ENCODE assay signal across 28 cellular contexts in genomic region chr1:192266645-192267044, GRCh38. TPM values are rescaled to one million over a fixed set of nuclear protein-coding genes. Genes with fewer than 3 reads are reported as not detected.
DNase-seq lines count a peak whose midpoint lies in the region; ATAC-seq, FAIRE-seq and TF ChIP-seq lines count a peak whose summit lies in the region.
"Had no signal": no experiment of that assay in that cellular context is flagged by ENCODE, and none has a peak within 500 bp of the region (broad histone marks: within the 10 kb centered on the region; RNA-seq: fewer than 3 reads in every experiment).

No MANE protein-coding gene starts in this region.

- H3K14ac ChIP-seq in IMR-90 (replicated peaks; ENCODE audit: low read depth, low read length) (peak overlapping the region; percentile 21; the same call in 1 of the 2 replicates), mesenchymal stem cell (ENCODE audit: low read length in 2 of 2) (no peak overlapping the region)

- no peaks in the 10 kb centered on the region for H3K79me2 ChIP-seq in K562 (ENCODE audit: control insufficient read depth, insufficient read depth, low read length)

- H3K27ac ChIP-seq in IMR-90 (ENCODE audit: insufficient read depth, low read length) (no peak overlapping the region), K562 (ENCODE audit: extremely low read depth, low read depth, low read length) (peak overlapping the region; percentile 40; the same call in 2 of the 3 replicates), mesenchymal stem cell (ENCODE audit: low read length, poor library complexity, severe bottlenecking) (no peak overlapping the region), upper lobe of right lung (no peak overlapping the region)
- H3K27ac ChIP-seq: BLaER1, Peyer's patch had no signal

- H4K8ac ChIP-seq in IMR-90 (ENCODE audit: low read depth in 2 of 2, low read length in 2 of 2) (peak overlapping the region in 1 of 2 experiments; percentile 4; a peak in 2 of 4 replicates), mesenchymal stem cell (ENCODE audit: low read length) (no peak overlapping the region)

- H3K27me3 ChIP-seq in IMR-90 (ENCODE audit: control insufficient read depth, insufficient read depth, low read length): no peaks in the 10 kb centered on the region
- no peaks in the 10 kb centered on the region for H3K27me3 ChIP-seq in K562 (ENCODE audit: control insufficient read depth in 2 of 2, insufficient read depth in 2 of 2, low read length in 2 of 2)
- no peaks in the 10 kb centered on the region for H3K27me3 ChIP-seq in mesenchymal stem cell (ENCODE audit: control insufficient read depth in 1 of 2, insufficient read depth in 1 of 2, low read length in 2 of 2)
- H3K27me3 ChIP-seq in upper lobe of right lung: no peaks in the 10 kb centered on the region
- H3K27me3 ChIP-seq: BLaER1, Peyer's patch had no signal

- H3K18ac ChIP-seq in IMR-90 (ENCODE audit: low read depth, low read length) (peak overlapping the region; percentile 47; the same call in 1 of the 2 replicates), mesenchymal stem cell (ENCODE audit: low read depth in 1 of 2, low read length in 2 of 2) (peak overlapping the region in 1 of 2 experiments; percentile 3)

- H3K4me1 Mint-ChIP-seq in activated CD4-positive, alpha-beta memory T cell treated with anti-CD3 and anti-CD28 coated beads for 36 hours (ENCODE audit: low read depth): no peaks in the 10 kb centered on the region
- H3K4me1 Mint-ChIP-seq: CD4-positive, CD25-positive, alpha-beta regulatory T cell had no signal

- TF ChIP-seq RAD21 in IMR-90 (IDR thresholded peaks at IDR 0.05; ENCODE audit: low read length) (no peak), K562 (CRISPR knock-in tag; conservative IDR thresholded peaks at IDR 0.05 in 1 of 2, IDR thresholded peaks at IDR 0.05 in 1 of 2) (no peak)

- WGBS in IMR-90 (ENCODE audit: extremely low coverage in 2 of 2, insufficient read length in 1 of 2), 2 experiments: 80% methylated on average over 1 of the region's 3 CpGs; no CpG with 5 or more reads in 1 of the 2 experiments
- 6% methylated on average over 3 of the region's 3 CpGs for WGBS in K562 (ENCODE audit: insufficient coverage, low coverage, missing lambda C conversion rate)
- 71% methylated on average over 3 of the region's 3 CpGs for WGBS in mesenchymal stem cell

- no peak for TF ChIP-seq EP300 in K562 (IDR thresholded peaks at IDR 0.05; ENCODE audit: low read length)

- no peaks in the 10 kb centered on the region; the same call in 1 of the 2 replicates for H3K9me1 ChIP-seq in IMR-90 (ENCODE audit: insufficient read depth, low read length)
- no peaks in the 10 kb centered on the region for H3K9me1 ChIP-seq in K562 (ENCODE audit: control insufficient read depth, insufficient read depth, low read length)

- TF ChIP-seq CTCF in IMR-90 (conservative IDR thresholded peaks at IDR 0.05; ENCODE audit: low read depth, low read length) (no peak), K562 (IDR thresholded peaks at IDR 0.05 in 2 of 3, conservative IDR thresholded peaks at IDR 0.05 in 1 of 3; ENCODE audit: insufficient read depth in 2 of 3, low read depth in 1 of 3, low read length in 3 of 3) (no peak), upper lobe of right lung (IDR thresholded peaks at IDR 0.05) (no peak)

- H2AFZ ChIP-seq in IMR-90 (replicated peaks; ENCODE audit: low read length, poor library complexity) (no peak overlapping the region), K562 (ENCODE audit: low read depth, low read length) (peak overlapping the region; percentile 56), mesenchymal stem cell (ENCODE audit: low read depth, low read length) (peak overlapping the region; percentile 42)

- dilution Hi-C loops in IMR-90 (cut with HindIII; ENCODE audit: low sequenced_read_pairs, unreplicated experiment): no loop called here

- H2BK20ac ChIP-seq in IMR-90 (ENCODE audit: low read depth, low read length): no peak overlapping the region; the same call in 1 of the 2 replicates

- H2BK5ac ChIP-seq in IMR-90 (ENCODE audit: low read depth, low read length, poor library complexity, severe bottlenecking) (no peak overlapping the region), mesenchymal stem cell (ENCODE audit: low read depth, low read length, poor library complexity, severe bottlenecking) (no peak overlapping the region)

- no peak overlapping the region for H2BK12ac ChIP-seq in mesenchymal stem cell (ENCODE audit: low read length in 2 of 2)

- POLR2A ChIA-PET in IMR-90 (lab: Charles Lee; ENCODE audit: unreplicated experiment) (no interaction called here), K562 (lab: Yijun Ruan, JAX) (no interaction called here)
- POLR2A ChIA-PET in activated CD4-positive, alpha-beta memory T cell treated with anti-CD3 and anti-CD28 coated beads for 36 hours (lab: Charles Lee): no interaction called here

- H4K20me1 ChIP-seq in IMR-90 (ENCODE audit: insufficient read depth, low read length) (no peaks in the 10 kb centered on the region), K562 (replicated peaks; ENCODE audit: control insufficient read depth, insufficient read depth, low read length) (no peaks in the 10 kb centered on the region)
- H4K20me1 ChIP-seq: BLaER1 had no signal

- intact Hi-C loops in IMR-90 (cut with micrococcal nuclease) (no loop called here), K562 (cut with micrococcal nuclease) (no loop called here), upper lobe of right lung (cut with DNase I) (no loop called here)
- intact Hi-C loops in activated CD4-positive, alpha-beta memory T cell treated with anti-CD3 and anti-CD28 coated beads for 36 hours (cut with micrococcal nuclease): no loop called here

- no peak overlapping the region for H3K4ac ChIP-seq in IMR-90 (ENCODE audit: low read depth, low read length)
- no peak overlapping the region for H3K4ac ChIP-seq in mesenchymal stem cell (ENCODE audit: low read depth in 1 of 2, low read length in 2 of 2)

- H2AK5ac ChIP-seq in IMR-90 (ENCODE audit: low read depth, low read length): no peak overlapping the region
- no peak overlapping the region for H2AK5ac ChIP-seq in mesenchymal stem cell (ENCODE audit: low read length, severe bottlenecking)

- no peak overlapping the region for H2BK120ac ChIP-seq in IMR-90 (ENCODE audit: low read depth, low read length)
- H2BK120ac ChIP-seq in mesenchymal stem cell (ENCODE audit: low read depth, low read length): no peak overlapping the region

- H3K9me3 ChIP-seq in IMR-90 (ENCODE audit: control insufficient read depth, insufficient read depth, low read length): no peaks in the 10 kb centered on the region
- H3K9me3 ChIP-seq in K562 (replicated peaks; ENCODE audit: control insufficient read depth, insufficient read depth, low read depth, low read length): no peaks in the 10 kb centered on the region
- H3K9me3 ChIP-seq in mesenchymal stem cell (ENCODE audit: control insufficient read depth, low read length): no peaks in the 10 kb centered on the region
- no peaks in the 10 kb centered on the region for H3K9me3 ChIP-seq in upper lobe of right lung
- H3K9me3 ChIP-seq: BLaER1, Peyer's patch had no signal

- in situ Hi-C loops in IMR-90 (cut with MboI; ENCODE audit: low sequenced_read_pairs): no loop called here
- in situ Hi-C loops in K562 (cut with MboI): no loop called here

- H3K4me2 ChIP-seq in IMR-90 (ENCODE audit: low read depth, low read length): no peak overlapping the region
- peak overlapping the region; percentile 5; the same call in 1 of the 2 replicates for H3K4me2 ChIP-seq in K562 (ENCODE audit: insufficient read depth, low read length)
- H3K4me2 ChIP-seq in mesenchymal stem cell (ENCODE audit: low read length, poor library complexity, severe bottlenecking): no peak overlapping the region
- H3K4me2 ChIP-seq: BLaER1 had no signal

- H3K9me3 Mint-ChIP-seq in activated CD4-positive, alpha-beta memory T cell treated with anti-CD3 and anti-CD28 coated beads for 36 hours: no peaks in the 10 kb centered on the region

- CTCF ChIA-PET in IMR-90 (lab: Yijun Ruan, JAX) (no interaction called here), K562 (lab: Yijun Ruan, JAX; ENCODE audit: low intra/inter-chr PET ratio) (no interaction called here)
- CTCF ChIA-PET in activated CD4-positive, alpha-beta memory T cell treated with anti-CD3 and anti-CD28 coated beads for 36 hours (lab: Charles Lee): no interaction called here

- no peak overlapping the region for H3K56ac ChIP-seq in IMR-90 (ENCODE audit: extremely low read depth, insufficient read depth, low read length)

- H3K36me3 Mint-ChIP-seq in activated CD4-positive, alpha-beta memory T cell treated with anti-CD3 and anti-CD28 coated beads for 36 hours: no peaks in the 10 kb centered on the region
- H3K36me3 Mint-ChIP-seq: CD4-positive, CD25-positive, alpha-beta regulatory T cell had no signal

- H3K27me3 Mint-ChIP-seq in activated CD4-positive, alpha-beta memory T cell treated with anti-CD3 and anti-CD28 coated beads for 36 hours: no peaks in the 10 kb centered on the region
- H3K27me3 Mint-ChIP-seq: CD4-positive, CD25-positive, alpha-beta regulatory T cell had no signal

- no peak overlapping the region for H2AK9ac ChIP-seq in IMR-90 (replicated peaks; ENCODE audit: low read depth, low read length, poor library complexity)

- H3K36me3 ChIP-seq in IMR-90 (ENCODE audit: control insufficient read depth, insufficient read depth, low read length) (no peaks in the 10 kb centered on the region), K562 (ENCODE audit: control insufficient read depth, insufficient read depth, low read length) (no peaks in the 10 kb centered on the region), mesenchymal stem cell (ENCODE audit: control insufficient read depth in 1 of 2, insufficient read depth in 2 of 2, low read depth in 1 of 2, low read length in 2 of 2) (no peaks in the 10 kb centered on the region), upper lobe of right lung (no peaks in the 10 kb centered on the region)
- H3K36me3 ChIP-seq: BLaER1, Peyer's patch had no signal

- no peak for DNase-seq in IMR-90
- DNase-seq in OCI-M1 (lab: John Stamatoyannopoulos, UW): peak; percentile 91
- DNase-seq in K562 (ENCODE audit: extremely low read depth in 1 of 4, low spot score in 3 of 4): peak in 2 of 4 experiments; percentile 20 to 71
- no peak for DNase-seq in mesenchymal stem cell
- DNase-seq in stimulated activated CD4-positive, alpha-beta T cell treated with anti-CD3 and anti-CD28 coated beads, Interleukin-4, amount 100 ng/mL, for 1 hour: no peak
- DNase-seq in upper lobe of right lung: no peak
- no peak for DNase-seq in activated CD4-positive, alpha-beta memory T cell treated with anti-CD3 and anti-CD28 coated beads for 36 hours
- DNase-seq: CD4-positive, CD25-positive, alpha-beta regulatory T cell; EL; GDM1; H7; KG1; NCI-H1092 treated with DMSO at 0.1 percent for 48 hours; NCI-H1436; NCI-H1930; NCI-H446 treated with DMSO at 0.1 percent for 48 hours; NCI-H526; NCI-H82; Peyer's patch; SHP77 treated with DMSO at 0.1 percent for 48 hours had no signal

- H3K4me1 ChIP-seq in IMR-90 (ENCODE audit: control insufficient read depth, insufficient read depth, low read length): no peaks in the 10 kb centered on the region
- peaks cover 0 to 9% of the 10 kb centered on the region in 2 experiments; a peak in 1 of 5 replicates for H3K4me1 ChIP-seq in K562 (replicated peaks in 1 of 2; ENCODE audit: control insufficient read depth in 2 of 2, insufficient read depth in 2 of 2, low read length in 2 of 2)
- no peaks in the 10 kb centered on the region for H3K4me1 ChIP-seq in mesenchymal stem cell (ENCODE audit: control insufficient read depth, insufficient read depth, low read depth, low read length)
- no peaks in the 10 kb centered on the region for H3K4me1 ChIP-seq in upper lobe of right lung
- H3K4me1 ChIP-seq: BLaER1, Peyer's patch had no signal

- H3K4me3 ChIP-seq in IMR-90 (ENCODE audit: insufficient read depth, low read depth, low read length) (no peak overlapping the region), K562 (no peak overlapping the region), mesenchymal stem cell (ENCODE audit: insufficient read depth in 1 of 2, low read depth in 1 of 2, low read length in 2 of 2) (no peak overlapping the region), upper lobe of right lung (no peak overlapping the region)
- H3K4me3 ChIP-seq: BLaER1, GM12878, Peyer's patch had no signal

- H3K9ac ChIP-seq in IMR-90 (ENCODE audit: low read depth, low read length) (no peak overlapping the region), K562 (ENCODE audit: insufficient read depth in 1 of 2, low read depth in 2 of 2, low read length in 2 of 2) (0 out of 4 replicates have a peak overlapping the region, but pooled peaks of 1 of the 2 experiments have one; percentile 1), mesenchymal stem cell (ENCODE audit: low read length) (no peak overlapping the region)
- H3K9ac ChIP-seq: BLaER1 had no signal

- peak; percentile 70 for FAIRE-seq in K562 (lab: Jason Lieb, UNC)
- FAIRE-seq: A204.1, GM12878, HTR-8/SVneo had no signal

- H3K79me1 ChIP-seq in IMR-90 (ENCODE audit: low read depth in 1 of 2, low read length in 2 of 2) (no peaks in the 10 kb centered on the region), mesenchymal stem cell (replicated peaks; ENCODE audit: low read length, poor library complexity, severe bottlenecking) (no peaks in the 10 kb centered on the region)

- H3K27ac Mint-ChIP-seq in activated CD4-positive, alpha-beta memory T cell treated with anti-CD3 and anti-CD28 coated beads for 36 hours: no peak overlapping the region
- H3K27ac Mint-ChIP-seq: CD4-positive, CD25-positive, alpha-beta regulatory T cell had no signal

- H3K4me3 Mint-ChIP-seq in activated CD4-positive, alpha-beta memory T cell treated with anti-CD3 and anti-CD28 coated beads for 36 hours: no peak overlapping the region
- H3K4me3 Mint-ChIP-seq: CD4-positive, CD25-positive, alpha-beta regulatory T cell had no signal

- H2BK15ac ChIP-seq in IMR-90 (ENCODE audit: low read depth, low read length) (peak overlapping the region; percentile 63; the same call in 1 of the 3 replicates), mesenchymal stem cell (ENCODE audit: low read depth, poor library complexity, severe bottlenecking) (no peak overlapping the region)

- no TSS peak for BruUV-seq in IMR-90 (replicated peaks; lab: Mats Ljungman, UMichigan)
- BruUV-seq in K562 (replicated peaks; lab: Mats Ljungman, UMichigan): no TSS peak

- H3K23ac ChIP-seq in IMR-90 (ENCODE audit: low read depth, low read length): no peak overlapping the region
- H3K23ac ChIP-seq in mesenchymal stem cell (ENCODE audit: low read length in 2 of 2): no peak overlapping the region

- ATAC-seq in IMR-90 (ENCODE audit: low read depth) (no peak), K562 (peak; percentile 76), GM21529 (IDR thresholded peaks at IDR 0.05; ENCODE audit: unreplicated experiment) (no peak), upper lobe of right lung (no peak)
- ATAC-seq: GM12878 had no signal

- peak overlapping the region; percentile 54; the same call in 1 of the 2 replicates for H4K5ac ChIP-seq in IMR-90 (ENCODE audit: low read depth, low read length)

- H4K91ac ChIP-seq in IMR-90 (ENCODE audit: insufficient read depth, low read depth, low read length) (0 out of 2 replicates have a peak overlapping the region, but pooled peaks have one; percentile 20), mesenchymal stem cell (ENCODE audit: low read length) (no peak overlapping the region)

- TF ChIP-seq POLR2A in IMR-90 (IDR thresholded peaks at IDR 0.05; ENCODE audit: low read depth, low read length) (no peak), K562 (conservative IDR thresholded peaks at IDR 0.05) (no peak)

RNA-seq across cellular contexts. Expression of gene RGS21, which starts 50.1 kb away (rescaled TPM):
- total RNA-seq in IMR-90 (2012; rRNA removed) (not detected in 2 replicates), K562 (2014; rRNA removed) (not detected in 2 replicates), K562 (2014; rRNA removed; fragmentation: Illumina TruSeq; extraction: Trizol) (not detected in 2 replicates), K562 (2015; rRNA removed; fragmentation: Illumina TruSeq; extraction: Trizol) (not detected in 2 replicates), K562 (2021) (not detected in 2 replicates), upper lobe of right lung (not detected)
- polyA plus RNA-seq in IMR-90 (2012; rRNA removed) (not detected in 2 replicates), K562 (2011; rRNA removed) (not detected in 2 replicates), K562 (2014; fragmentation: Illumina TruSeq; extraction: Trizol) (not detected in 2 replicates), K562 (2014; fragmentation: Nextera tagmentation; extraction: Ambion mirVana) (not detected), K562 (2014; rRNA removed) (not detected in 2 replicates)
- polyA plus RNA-seq in IMR-90 (2012; cell fraction: cytosol; rRNA removed): not detected in 2 replicates
- polyA plus RNA-seq in IMR-90 (2012; cell fraction: nucleus; rRNA removed; ENCODE audit: low replicate concordance): not detected in 2 replicates
- not detected in 2 replicates for total RNA-seq in K562 (2011; cell fraction: chromatin; rRNA removed; ENCODE audit: low replicate concordance)
- not detected in 2 replicates for total RNA-seq in K562 (2011; cell fraction: nucleolus; rRNA removed)
- total RNA-seq in K562 (2011; cell fraction: nucleoplasm; rRNA removed): not detected in 2 replicates
- polyA plus RNA-seq in K562 (2011; cell fraction: cytosol; rRNA removed): not detected in 2 replicates
- polyA plus RNA-seq in K562 (2011; cell fraction: nucleus; rRNA removed): not detected in 2 replicates
- not detected in 2 replicates for polyA plus RNA-seq in K562 (2012)
- polyA minus RNA-seq in K562 (2011; rRNA and poly(A)+ RNA removed): not detected in 2 replicates
- not detected in 2 replicates for polyA minus RNA-seq in K562 (2011; cell fraction: cytosol; rRNA and poly(A)+ RNA removed)
- polyA minus RNA-seq in K562 (2011; cell fraction: nucleus; rRNA and poly(A)+ RNA removed): not detected in 2 replicates
- polyA plus RNA-seq in mesenchymal stem cell (2013, experiment 1 of 2): not detected
- polyA plus RNA-seq in mesenchymal stem cell (2013, experiment 2 of 2): not detected
- not detected for total RNA-seq in activated CD4-positive, alpha-beta memory T cell treated with anti-CD3 and anti-CD28 coated beads for 36 hours
- total RNA-seq: CD4-positive, CD25-positive, alpha-beta regulatory T cell; GM12878; H7; OCI-LY7; Peyer's patch; T-helper 1 cell treated with Interleukin-12 subunit alpha and Interleukin-12 subunit beta and Interleukin-4 antibody, amounts not matched to agents 30 ng/mL and 1 ng/mL, for 36 hours had no signal
- polyA plus RNA-seq: AG04450; CD4-positive, CD25-positive, alpha-beta regulatory T cell; GM12878 had no signal
